In genomic region chr2:213225866-213226265, GRCh38 we compare ENCODE assay signal across 26 cellular contexts.
"Had no signal": no experiment of that assay in that cellular context is flagged by ENCODE, and none has a peak within 500 bp of the region (broad histone marks: within the 10 kb centered on the region; RNA-seq: fewer than 3 reads in every experiment).

No MANE protein-coding gene starts in this region.

- H3K27ac Mint-ChIP-seq: activated CD4-positive, alpha-beta T cell treated with anti-CD3 and anti-CD28 coated beads, Interleukin-2, amount 10 ng/mL, durations not matched to agents 7 days and 5 days; activated CD8-positive, alpha-beta T cell treated with anti-CD3 and anti-CD28 coated beads for 36 hours; activated naive CD8-positive, alpha-beta T cell; nephron progenitor cell; progenitor cell of endocrine pancreas; type B pancreatic cell had no signal

- H3K36me3 ChIP-seq: adrenal gland, gastrocnemius medialis, neutrophil, right lobe of liver, thoracic aorta, uterus had no signal

- FAIRE-seq: keratinocyte had no signal

- H3K9me3 ChIP-seq: adrenal gland, body of pancreas, gastrocnemius medialis, neutrophil, right lobe of liver, thoracic aorta, uterus had no signal

- H3K36me3 Mint-ChIP-seq: activated naive CD8-positive, alpha-beta T cell; type B pancreatic cell had no signal

- H3K27me3 Mint-ChIP-seq: activated CD4-positive, alpha-beta T cell treated with anti-CD3 and anti-CD28 coated beads, Interleukin-2, amount 10 ng/mL, durations not matched to agents 7 days and 5 days; activated CD8-positive, alpha-beta T cell treated with anti-CD3 and anti-CD28 coated beads for 36 hours; progenitor cell of endocrine pancreas; type B pancreatic cell had no signal

- H2AFZ ChIP-seq: hepatocyte had no signal

- H3K27me3 ChIP-seq: adrenal gland, body of pancreas, gastrocnemius medialis, hepatocyte, neutrophil, right lobe of liver, uterus had no signal

- H3K9me3 Mint-ChIP-seq: activated CD4-positive, alpha-beta T cell treated with anti-CD3 and anti-CD28 coated beads, Interleukin-2, amount 10 ng/mL, durations not matched to agents 7 days and 5 days; activated CD8-positive, alpha-beta T cell treated with anti-CD3 and anti-CD28 coated beads for 36 hours; nephron progenitor cell had no signal

- H3K4me1 ChIP-seq: adrenal gland, body of pancreas, gastrocnemius medialis, right lobe of liver, uterus had no signal

- DNase-seq: activated CD4-positive, alpha-beta T cell treated with anti-CD3 and anti-CD28 coated beads for 1 hour; activated CD4-positive, alpha-beta T cell treated with anti-CD3 and anti-CD28 coated beads, Interleukin-2, amount 10 ng/mL, durations not matched to agents 7 days and 5 days; activated CD8-positive, alpha-beta T cell treated with anti-CD3 and anti-CD28 coated beads for 36 hours; activated naive CD4-positive, alpha-beta T cell; activated T-cell treated with anti-CD3 and anti-CD28 coated beads, Interleukin-2, amount 50 U/mL, for 48 hours; adrenal gland; aorta; body of pancreas; dermis blood vessel endothelial cell; effector CD8-positive, alpha-beta T cell; gastrocnemius medialis; left colon; mammary epithelial cell; nephron progenitor cell; right lobe of liver; stimulated activated CD4-positive, alpha-beta T cell treated with anti-CD3 and anti-CD28 coated beads, Interleukin-2, amount 100 ng/mL, for 48 hours; stimulated activated naive CD8-positive, alpha-beta T cell treated with anti-CD3 and anti-CD28 coated beads, Interleukin-15, Interleukin-2, amounts not matched to agents 100 U/mL and 50 U/mL, for 24 hours; uterus had no signal

- ATAC-seq: activated CD8-positive, alpha-beta T cell treated with anti-CD3 and anti-CD28 coated beads for 36 hours; body of pancreas; gastrocnemius medialis; left colon; right lobe of liver; stimulated activated naive CD8-positive, alpha-beta T cell treated with anti-CD3 and anti-CD28 coated beads, Interleukin-15, Interleukin-2, amounts not matched to agents 100 U/mL and 50 U/mL, for 24 hours had no signal

- H3K79me2 ChIP-seq: hepatocyte had no signal

- H3K4me1 Mint-ChIP-seq: nephron progenitor cell had no signal

- H3K27ac ChIP-seq: adrenal gland, body of pancreas, epithelial cell of prostate, gastrocnemius medialis, hepatocyte, neutrophil, right lobe of liver, thoracic aorta, uterus had no signal

- H3K4me2 ChIP-seq: hepatocyte had no signal

- H3K4me3 ChIP-seq: adrenal gland, body of pancreas, gastrocnemius medialis, hepatocyte, right lobe of liver, thoracic aorta, uterus had no signal

- H3K4me3 Mint-ChIP-seq: activated CD4-positive, alpha-beta T cell treated with anti-CD3 and anti-CD28 coated beads, Interleukin-2, amount 10 ng/mL, durations not matched to agents 7 days and 5 days; activated CD8-positive, alpha-beta T cell treated with anti-CD3 and anti-CD28 coated beads for 36 hours; activated naive CD8-positive, alpha-beta T cell; nephron progenitor cell; type B pancreatic cell had no signal
